ENCODE assay signal across 2 cellular contexts in the genomic region with DNA sequence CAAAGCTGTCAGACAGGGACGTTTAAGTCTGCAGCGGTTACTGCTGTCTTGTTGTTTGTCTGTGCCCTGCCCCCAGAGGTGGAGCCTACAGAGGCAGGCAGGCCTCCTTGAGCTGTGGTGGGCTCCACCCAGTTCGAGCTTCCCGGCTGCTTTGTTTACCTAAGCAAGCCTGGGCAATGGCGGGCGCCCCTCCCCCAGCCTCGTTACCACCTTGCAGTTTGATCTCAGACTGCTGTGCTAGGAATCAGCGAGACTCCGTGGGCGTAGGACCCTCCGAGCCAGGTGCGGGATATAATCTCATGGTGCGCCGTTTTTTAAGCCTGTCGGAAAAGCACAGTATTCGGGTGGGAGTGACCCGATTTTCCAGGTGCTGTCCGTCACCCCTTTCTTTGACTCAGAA. TPM values are rescaled to one million over a fixed set of nuclear protein-coding genes. Genes with fewer than 3 reads are reported as not detected.
"Had no signal": no experiment of that assay in that cellular context is flagged by ENCODE, and none has a peak within 500 bp of the region (broad histone marks: within the 10 kb centered on the region; RNA-seq: fewer than 3 reads in every experiment).

No MANE protein-coding gene starts in this region.

RNA-seq across cellular contexts. Expression of gene BRS3, which starts 42.1 kb away (rescaled TPM):
- total RNA-seq: G401, GM12878 had no signal
- polyA plus RNA-seq: GM12878 had no signal
